ENCODE assay signal across 24 cellular contexts in the genomic region with DNA sequence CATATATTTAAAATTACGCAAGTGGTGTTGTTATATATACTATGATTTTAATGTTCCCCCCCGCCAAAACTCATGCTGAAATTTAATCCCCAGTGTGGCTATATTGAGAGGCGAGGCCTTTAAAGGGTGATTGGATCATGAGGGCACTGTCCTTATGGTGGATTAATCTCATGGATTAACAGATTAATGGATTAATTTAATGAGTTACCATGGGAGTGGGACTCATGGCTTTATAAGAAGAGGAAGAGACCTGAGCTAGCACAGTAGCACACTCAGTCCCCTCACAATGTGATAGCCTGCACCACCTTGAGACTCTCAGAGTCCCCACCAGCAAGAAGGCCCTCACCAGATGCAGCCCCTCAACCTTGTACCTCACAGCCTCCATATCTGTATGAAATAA.
"Had no signal": no experiment of that assay in that cellular context is flagged by ENCODE, and none has a peak within 500 bp of the region (broad histone marks: within the 10 kb centered on the region; RNA-seq: fewer than 3 reads in every experiment).

No MANE protein-coding gene starts in this region.

- H3K9me3 Mint-ChIP-seq: effector memory CD8-positive, alpha-beta T cell; natural killer cell treated with Interleukin-12 subunit alpha and Interleukin-12 subunit beta and Interleukin-15 and Interleukin-18, amount 100 ng/mL, for 72 hours had no signal

- H3K79me2 ChIP-seq: parathyroid adenoma had no signal

- H3K36me3 Mint-ChIP-seq: natural killer cell treated with Interleukin-12 subunit alpha and Interleukin-12 subunit beta and Interleukin-15 and Interleukin-18, amount 100 ng/mL, for 72 hours had no signal

- FAIRE-seq: endometrium, keratinocyte, urothelium cell line had no signal

- H2AFZ ChIP-seq: parathyroid adenoma had no signal

- H3K27ac ChIP-seq: gastrocnemius medialis, neutrophil, parathyroid adenoma, testis, upper lobe of left lung had no signal

- H3K27me3 Mint-ChIP-seq: progenitor cell of endocrine pancreas had no signal

- H3K4me2 ChIP-seq: smooth muscle cell had no signal

- DNase-seq: cortex of kidney; effector memory CD8-positive, alpha-beta T cell; erythroblast; foreskin fibroblast; gastrocnemius medialis; stimulated activated CD4-positive, alpha-beta T cell treated with anti-CD3 and anti-CD28 coated beads, Interleukin-4, amount 100 ng/mL, for 4 hours; stimulated activated naive CD8-positive, alpha-beta T cell treated with anti-CD3 and anti-CD28 coated beads, Interleukin-15, Interleukin-2, amounts not matched to agents 100 U/mL and 50 U/mL, for 24 hours; substantia nigra; testis; tibial artery; upper lobe of left lung had no signal

- H3K27me3 ChIP-seq: gastrocnemius medialis, neutrophil, testis, tibial artery, upper lobe of left lung had no signal

- H3K4me3 Mint-ChIP-seq: effector memory CD8-positive, alpha-beta T cell; memory B cell; natural killer cell treated with Interleukin-12 subunit alpha and Interleukin-12 subunit beta and Interleukin-15 and Interleukin-18, amount 100 ng/mL, for 72 hours; neural crest cell; stimulated activated memory B cell treated with anti-CD40 and anti-IgM and Interleukin-4, amounts not matched to agents 10 μg/mL and 1 μg/mL and 100 μg/mL, for 72 hours had no signal

- H3K36me3 ChIP-seq: neutrophil had no signal

- ATAC-seq: effector memory CD8-positive, alpha-beta T cell; gastrocnemius medialis; natural killer cell treated with Interleukin-12 subunit alpha and Interleukin-12 subunit beta and Interleukin-15 and Interleukin-18, amount 100 ng/mL, for 72 hours; sciatic nerve; stimulated activated memory B cell treated with anti-CD40 and anti-IgM and Interleukin-4, amounts not matched to agents 10 μg/mL and 1 μg/mL and 100 μg/mL, for 72 hours; stimulated activated naive CD8-positive, alpha-beta T cell treated with anti-CD3 and anti-CD28 coated beads, Interleukin-15, Interleukin-2, amounts not matched to agents 100 U/mL and 50 U/mL, for 24 hours had no signal

- H3K4me1 Mint-ChIP-seq: memory B cell; stimulated activated memory B cell treated with anti-CD40 and anti-IgM and Interleukin-4, amounts not matched to agents 10 μg/mL and 1 μg/mL and 100 μg/mL, for 72 hours had no signal

- H3K27ac Mint-ChIP-seq: effector memory CD8-positive, alpha-beta T cell; memory B cell; natural killer cell treated with Interleukin-12 subunit alpha and Interleukin-12 subunit beta and Interleukin-15 and Interleukin-18, amount 100 ng/mL, for 72 hours; progenitor cell of endocrine pancreas; stimulated activated memory B cell treated with anti-CD40 and anti-IgM and Interleukin-4, amounts not matched to agents 10 μg/mL and 1 μg/mL and 100 μg/mL, for 72 hours had no signal

- H3K4me1 ChIP-seq: parathyroid adenoma, upper lobe of left lung had no signal

- H3K4me3 ChIP-seq: gastrocnemius medialis, lung, smooth muscle cell, testis, tibial artery, upper lobe of left lung had no signal
